In the genomic region with DNA sequence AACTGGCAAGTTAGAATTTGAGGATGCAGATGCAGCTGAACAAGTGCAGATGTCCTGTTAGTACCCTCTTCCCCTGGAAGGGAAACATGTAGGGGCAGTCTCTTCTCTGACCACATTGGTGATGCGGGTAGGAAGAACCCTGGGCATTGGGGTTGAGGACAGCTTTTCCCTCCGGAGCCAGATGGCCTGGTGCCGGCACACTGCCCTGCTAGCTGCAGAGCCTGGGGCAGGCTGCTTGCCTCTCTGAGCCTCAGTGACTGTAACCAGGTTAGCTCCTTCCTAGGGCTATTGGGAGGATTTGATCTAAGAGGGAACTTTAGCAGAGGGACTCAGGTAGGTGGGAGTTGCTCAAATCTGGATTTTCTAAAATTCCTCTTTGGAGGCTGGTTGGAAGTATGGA, we compare ENCODE assay signal across 32 cellular contexts.
"Had no signal": no experiment of that assay in that cellular context is flagged by ENCODE, and none has a peak within 500 bp of the region (broad histone marks: within the 10 kb centered on the region; RNA-seq: fewer than 3 reads in every experiment).

No MANE protein-coding gene starts in this region.

- H3K4me1 Mint-ChIP-seq: activated CD4-positive, alpha-beta memory T cell treated with anti-CD3 and anti-CD28 coated beads, Interleukin-2, amount 10 ng/mL, durations not matched to agents 7 days and 5 days; activated CD4-positive, alpha-beta T cell treated with anti-CD3 and anti-CD28 coated beads, Interleukin-2, amount 10 ng/mL, durations not matched to agents 7 days and 5 days; stimulated activated naive CD8-positive, alpha-beta T cell treated with anti-CD3 and anti-CD28 coated beads, Interleukin-15, amount 100 ng/mL, for 72 hours had no signal

- H3K9me3 ChIP-seq: breast epithelium, heart right ventricle, left lung, neutrophil, ovary, prostate gland, sigmoid colon, uterus had no signal

- H3K36me3 ChIP-seq: breast epithelium, heart right ventricle, left lung, neutrophil, ovary, prostate gland, sigmoid colon, uterus had no signal

- H3K4me3 Mint-ChIP-seq: activated CD4-positive, alpha-beta memory T cell treated with anti-CD3 and anti-CD28 coated beads, Interleukin-2, amount 10 ng/mL, durations not matched to agents 7 days and 5 days; activated CD4-positive, alpha-beta T cell treated with anti-CD3 and anti-CD28 coated beads, Interleukin-2, amount 10 ng/mL, durations not matched to agents 7 days and 5 days; activated T-cell treated with anti-CD3 and anti-CD28 coated beads, Interleukin-2, amount 50 U/mL, for 72 hours; endodermal cell; nephron; stimulated activated memory B cell treated with anti-CD40 and anti-IgM and Interleukin-4, amounts not matched to agents 10 μg/mL and 1 μg/mL and 100 μg/mL, for 72 hours; stimulated activated naive CD8-positive, alpha-beta T cell treated with anti-CD3 and anti-CD28 coated beads, Interleukin-15, amount 100 ng/mL, for 72 hours; type B pancreatic cell had no signal

- H3K27ac Mint-ChIP-seq: activated CD4-positive, alpha-beta memory T cell treated with anti-CD3 and anti-CD28 coated beads, Interleukin-2, amount 10 ng/mL, durations not matched to agents 7 days and 5 days; activated CD4-positive, alpha-beta T cell treated with anti-CD3 and anti-CD28 coated beads, Interleukin-2, amount 10 ng/mL, durations not matched to agents 7 days and 5 days; activated T-cell treated with anti-CD3 and anti-CD28 coated beads, Interleukin-2, amount 50 U/mL, for 72 hours; endodermal cell; nephron; stimulated activated memory B cell treated with anti-CD40 and anti-IgM and Interleukin-4, amounts not matched to agents 10 μg/mL and 1 μg/mL and 100 μg/mL, for 72 hours; type B pancreatic cell had no signal

- H3K4me1 ChIP-seq: breast epithelium, foreskin keratinocyte, heart right ventricle, left lung, prostate gland, sigmoid colon, uterus had no signal

- H3K27me3 Mint-ChIP-seq: stimulated activated naive CD8-positive, alpha-beta T cell treated with anti-CD3 and anti-CD28 coated beads, Interleukin-15, amount 100 ng/mL, for 72 hours had no signal

- H3K9me3 Mint-ChIP-seq: activated CD4-positive, alpha-beta memory T cell treated with anti-CD3 and anti-CD28 coated beads, Interleukin-2, amount 10 ng/mL, durations not matched to agents 7 days and 5 days; activated CD4-positive, alpha-beta T cell treated with anti-CD3 and anti-CD28 coated beads, Interleukin-2, amount 10 ng/mL, durations not matched to agents 7 days and 5 days; activated naive CD4-positive, alpha-beta T cell treated with anti-CD3 and anti-CD28 coated beads, Interleukin-2, amount 50 U/mL, for 72 hours; activated T-cell treated with anti-CD3 and anti-CD28 coated beads, Interleukin-2, amount 50 U/mL, for 72 hours; endodermal cell; nephron; stimulated activated naive CD8-positive, alpha-beta T cell treated with anti-CD3 and anti-CD28 coated beads, Interleukin-15, amount 100 ng/mL, for 72 hours; type B pancreatic cell had no signal

- H3K27me3 ChIP-seq: neutrophil, ovary, uterus had no signal

- H3K36me3 Mint-ChIP-seq: activated naive CD4-positive, alpha-beta T cell treated with anti-CD3 and anti-CD28 coated beads, Interleukin-2, amount 50 U/mL, for 72 hours had no signal

- H3K27ac ChIP-seq: breast epithelium, foreskin keratinocyte, heart right ventricle, left lung, neutrophil, ovary, prostate gland, sigmoid colon, uterus, VCaP had no signal

- ATAC-seq: activated CD4-positive, CD25-positive, alpha-beta regulatory T cell treated with anti-CD3 and anti-CD28 coated beads, Interleukin-2, amount 50 U/mL, for 24 hours; activated naive CD4-positive, alpha-beta T cell treated with anti-CD3 and anti-CD28 coated beads, Interleukin-2, amount 50 U/mL, for 72 hours; activated T-cell treated with anti-CD3 and anti-CD28 coated beads, Interleukin-2, amount 50 U/mL, for 72 hours; esophagus mucosa; foreskin keratinocyte; heart right ventricle; left lung; stimulated activated memory B cell treated with anti-CD40 and anti-IgM and Interleukin-4, amounts not matched to agents 10 μg/mL and 1 μg/mL and 100 μg/mL, for 72 hours; stimulated activated naive CD8-positive, alpha-beta T cell treated with anti-CD3 and anti-CD28 coated beads, Interleukin-15, amount 100 ng/mL, for 72 hours had no signal

- H3K4me3 ChIP-seq: breast epithelium, heart right ventricle, left lung, lung, ovary, prostate gland, sigmoid colon, uterus had no signal

- DNase-seq: activated CD4-positive, alpha-beta memory T cell treated with anti-CD3 and anti-CD28 coated beads, Interleukin-2, amount 10 ng/mL, durations not matched to agents 7 days and 5 days; activated CD4-positive, alpha-beta T cell treated with anti-CD3 and anti-CD28 coated beads, Interleukin-2, amount 10 ng/mL, durations not matched to agents 7 days and 5 days; activated naive CD4-positive, alpha-beta T cell; activated T-cell treated with anti-CD3 and anti-CD28 coated beads, Interleukin-2, amount 50 U/mL, for 72 hours; central memory CD4-positive, alpha-beta T cell; endodermal cell; foreskin keratinocyte; heart right ventricle; kidney glomerular epithelial cell; left lung; mesendoderm; ovary; retina; sigmoid colon; small intestine; stimulated activated CD4-positive, alpha-beta T cell treated with anti-CD3 and anti-CD28 coated beads, Interleukin-4, amount 100 ng/mL, for 4 hours; stimulated activated CD8-positive, alpha-beta memory T cell treated with anti-CD3 and anti-CD28 coated beads, Interleukin-4, amount 100 ng/mL, for 48 hours; stimulated activated naive CD8-positive, alpha-beta T cell treated with anti-CD3 and anti-CD28 coated beads, Interleukin-15, amount 100 ng/mL, for 72 hours; substantia nigra; T-helper 1 cell; uterus had no signal
